22 cellular contexts compared by ENCODE assay signal in the genomic region with DNA sequence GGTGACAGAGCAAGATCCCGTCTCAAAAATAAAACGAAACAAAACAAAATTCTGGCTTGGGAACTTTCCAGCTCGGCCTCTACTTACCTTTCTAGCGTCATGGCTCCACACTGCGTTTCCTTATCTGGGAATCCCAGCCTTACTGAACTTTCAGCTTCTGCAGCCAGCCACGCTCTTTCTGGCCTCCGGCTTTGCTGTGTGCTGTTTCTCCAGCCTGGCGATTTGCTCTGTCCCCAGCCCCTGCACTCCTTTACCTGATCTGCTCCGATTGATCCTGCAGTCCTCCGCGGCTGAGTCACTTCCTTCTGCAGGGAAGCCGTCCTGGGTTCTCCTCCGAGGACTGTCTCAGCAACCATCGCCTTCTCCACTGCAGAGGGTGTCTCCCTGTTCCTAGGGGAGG.
"Had no signal": no experiment of that assay in that cellular context is flagged by ENCODE, and none has a peak within 500 bp of the region (broad histone marks: within the 10 kb centered on the region; RNA-seq: fewer than 3 reads in every experiment).

No MANE protein-coding gene starts in this region.

- H3K27ac ChIP-seq: PC-9, Peyer's patch, SJCRH30 had no signal

- ATAC-seq: Right ventricle myocardium inferior, SK-N-SH treated with all-trans-retinoic acid at 6 μM for 48 hours had no signal

- H3K9me3 ChIP-seq: MG63, Peyer's patch, SJCRH30 had no signal

- H3K4me1 ChIP-seq: Peyer's patch, SJCRH30 had no signal

- H3K27me3 ChIP-seq: MG63, Peyer's patch, SJCRH30 had no signal

- H3K4me3 ChIP-seq: MG63, PC-9, Peyer's patch, SJCRH30 had no signal

- H3K4me3 Mint-ChIP-seq: IgD-negative memory B cell had no signal

- DNase-seq: KBM-7; MG63; NCI-H1092 treated with DMSO at 0.1 percent for 48 hours; NCI-H1436; NCI-H187; NCI-H2029; NCI-H2081 treated with DMSO at 0.1 percent for 48 hours; NCI-H2171; NCI-H226; NCI-H446; NCI-H510A; NCI-H524 treated with DMSO at 0.1 percent for 48 hours; NCI-H69; NCI-H774; NK-92 treated with Interleukin-12 subunit alpha and Interleukin-12 subunit beta, amount 100 ng/mL, for 24 hours; PC-9; Peyer's patch; SHP77 treated with DMSO at 0.1 percent for 48 hours; SJCRH30 had no signal

- H3K36me3 ChIP-seq: MG63, Peyer's patch, SJCRH30 had no signal
